In the genomic region with DNA sequence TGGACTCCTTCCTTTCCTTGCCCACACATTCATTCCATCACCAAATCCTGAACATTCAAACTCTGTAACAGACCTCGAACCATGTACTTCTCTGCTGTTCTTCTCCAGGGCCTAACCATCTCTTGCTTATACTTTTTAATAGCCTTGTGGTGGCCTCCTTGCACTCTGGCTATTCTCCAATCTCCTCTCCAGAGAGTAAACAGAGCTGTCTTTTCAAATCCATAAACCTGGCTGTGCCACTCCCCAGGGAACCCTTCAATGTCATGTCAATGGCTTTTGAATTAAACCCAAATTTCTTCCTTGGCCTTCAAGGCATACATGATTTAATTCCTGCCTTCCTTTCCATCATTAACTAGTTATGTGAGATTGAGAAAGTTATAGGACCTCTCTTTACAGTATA, we compare ENCODE assay signal across 25 cellular contexts.
A peak's percentile ranks its signal among the peaks of the same experiment; 100 is the strongest.
DNase-seq lines count a peak whose midpoint lies in the region; ATAC-seq and TF ChIP-seq lines count a peak whose summit lies in the region.
"Had no signal": no experiment of that assay in that cellular context is flagged by ENCODE, and none has a peak within 500 bp of the region (broad histone marks: within the 10 kb centered on the region; RNA-seq: fewer than 3 reads in every experiment).

No MANE protein-coding gene starts in this region.

- H3K36me3 Mint-ChIP-seq in activated naive CD4-positive, alpha-beta T cell treated with anti-CD3 and anti-CD28 coated beads, Interleukin-2, amount 50 U/mL, for 72 hours, result no peaks in the 10 kb centered on the region
- H3K36me3 Mint-ChIP-seq in activated naive CD4-positive, alpha-beta T cell treated with anti-CD3 and anti-CD28 coated beads for 36 hours (ENCODE audit: low read depth), result no peaks in the 10 kb centered on the region
- H3K36me3 Mint-ChIP-seq: CD14-positive monocyte had no signal

- H3K9me3 ChIP-seq in esophagus muscularis mucosa, result no peaks in the 10 kb centered on the region
- H3K9me3 ChIP-seq: adrenal gland, esophagus squamous epithelium, gastrocnemius medialis, neutrophil, psoas muscle, upper lobe of left lung had no signal

- WGBS in esophagus muscularis mucosa, result 81% methylated on average over 1 of the region's 1 CpG

- no peak for ATAC-seq in activated naive CD4-positive, alpha-beta T cell treated with anti-CD3 and anti-CD28 coated beads, Interleukin-2, amount 50 U/mL, for 72 hours
- ATAC-seq: gastrocnemius medialis, psoas muscle had no signal

- no peak overlapping the region for H3K4me3 ChIP-seq in esophagus muscularis mucosa
- H3K4me3 ChIP-seq: adrenal gland, esophagus squamous epithelium, gastrocnemius medialis, psoas muscle, upper lobe of left lung had no signal

- no peaks in the 10 kb centered on the region for H3K4me1 ChIP-seq in esophagus muscularis mucosa
- H3K4me1 ChIP-seq: adrenal gland, esophagus squamous epithelium, upper lobe of left lung had no signal

- no peaks in the 10 kb centered on the region for H3K36me3 ChIP-seq in esophagus muscularis mucosa
- H3K36me3 ChIP-seq: adrenal gland, esophagus squamous epithelium, gastrocnemius medialis, neutrophil, upper lobe of left lung had no signal

- no peak for DNase-seq in activated naive CD4-positive, alpha-beta T cell treated with anti-CD3 and anti-CD28 coated beads, Interleukin-2, amount 50 U/mL, for 72 hours (ENCODE audit: low spot score in 2 of 2)
- no peak for DNase-seq in activated naive CD4-positive, alpha-beta T cell treated with anti-CD3 and anti-CD28 coated beads for 36 hours
- DNase-seq in NCI-H146 treated with DMSO at 0.1 percent for 48 hours (lab: John Stamatoyannopoulos, UW; ENCODE audit: unreplicated experiment), result peak; percentile 35
- peak; percentile 32 for DNase-seq in NCI-H524 treated with DMSO at 0.1 percent for 48 hours (lab: John Stamatoyannopoulos, UW)
- no peak for DNase-seq in mucosa of gallbladder (ENCODE audit: low spot score)
- DNase-seq in iPS-NIHi11 (ENCODE audit: low spot score), result no peak
- DNase-seq in substantia nigra (lab: John Stamatoyannopoulos, UW), result no peak
- no peak for DNase-seq in esophagus muscularis mucosa (ENCODE audit: extremely low spot score)
- DNase-seq: activated B cell treated with CpG ODN at 0.5 μM for 24 hours; activated CD4-positive, alpha-beta memory T cell treated with anti-CD3 and anti-CD28 coated beads, Interleukin-2, amount 10 ng/mL, durations not matched to agents 7 days and 5 days; activated effector memory CD4-positive, alpha-beta T cell treated with anti-CD3 and anti-CD28 coated beads, Interleukin-2, amount 50 U/mL, for 16 hours; adrenal gland; effector memory CD4-positive, alpha-beta T cell; esophagus squamous epithelium; gastrocnemius medialis; HCEC 1CT; hypothalamus; islet precursor cell; KG1; MV-4-11; psoas muscle; T-helper 9 cell; upper lobe of left lung had no signal

- CTCF ChIA-PET in activated naive CD4-positive, alpha-beta T cell treated with anti-CD3 and anti-CD28 coated beads for 36 hours (lab: Charles Lee), result interaction anchor here (0.7 kb wide), 1 partner anchor 666 kb away, joined by 4 read pairs; no protein-coding TSS in a partner anchor

- peak overlapping the region; percentile 18 to 69 for H3K27ac Mint-ChIP-seq in activated naive CD4-positive, alpha-beta T cell treated with anti-CD3 and anti-CD28 coated beads, Interleukin-2, amount 50 U/mL, for 72 hours
- no peak overlapping the region for H3K27ac Mint-ChIP-seq in activated naive CD4-positive, alpha-beta T cell treated with anti-CD3 and anti-CD28 coated beads for 36 hours
- H3K27ac Mint-ChIP-seq: activated B cell treated with CpG ODN at 0.5 μM for 24 hours; activated CD4-positive, alpha-beta memory T cell treated with anti-CD3 and anti-CD28 coated beads, Interleukin-2, amount 10 ng/mL, durations not matched to agents 7 days and 5 days; CD14-positive monocyte had no signal

- H3K9me3 Mint-ChIP-seq in activated naive CD4-positive, alpha-beta T cell treated with anti-CD3 and anti-CD28 coated beads, Interleukin-2, amount 50 U/mL, for 72 hours, result peaks cover 0 to under 1% of the 10 kb centered on the region in 2 donors
- no peaks in the 10 kb centered on the region for H3K9me3 Mint-ChIP-seq in activated naive CD4-positive, alpha-beta T cell treated with anti-CD3 and anti-CD28 coated beads for 36 hours
- H3K9me3 Mint-ChIP-seq: activated B cell treated with CpG ODN at 0.5 μM for 24 hours; activated CD4-positive, alpha-beta memory T cell treated with anti-CD3 and anti-CD28 coated beads, Interleukin-2, amount 10 ng/mL, durations not matched to agents 7 days and 5 days had no signal

- TF ChIP-seq EP300 in esophagus muscularis mucosa (IDR thresholded peaks at IDR 0.05), result no peak

- intact Hi-C loops in activated naive CD4-positive, alpha-beta T cell treated with anti-CD3 and anti-CD28 coated beads for 36 hours (cut with micrococcal nuclease), result no loop called here
- intact Hi-C loops in esophagus muscularis mucosa (cut with DNase I), result no loop called here

- TF ChIP-seq CTCF in esophagus muscularis mucosa (IDR thresholded peaks at IDR 0.05), result no peak

- peaks cover 24% of the 10 kb centered on the region for H3K4me1 Mint-ChIP-seq in activated naive CD4-positive, alpha-beta T cell treated with anti-CD3 and anti-CD28 coated beads for 36 hours (ENCODE audit: low read depth)
- H3K4me1 Mint-ChIP-seq: activated B cell treated with CpG ODN at 0.5 μM for 24 hours, CD14-positive monocyte had no signal

- TF ChIP-seq POLR2A in esophagus muscularis mucosa (IDR thresholded peaks at IDR 0.05; ENCODE audit: low read depth), result no peak

- H3K27me3 ChIP-seq in esophagus muscularis mucosa, result no peaks in the 10 kb centered on the region
- H3K27me3 ChIP-seq: adrenal gland, esophagus squamous epithelium, gastrocnemius medialis, neutrophil, upper lobe of left lung had no signal

- H3K27me3 Mint-ChIP-seq in activated naive CD4-positive, alpha-beta T cell treated with anti-CD3 and anti-CD28 coated beads for 36 hours (ENCODE audit: low read depth), result no peaks in the 10 kb centered on the region
- H3K27me3 Mint-ChIP-seq: activated B cell treated with CpG ODN at 0.5 μM for 24 hours; activated CD4-positive, alpha-beta memory T cell treated with anti-CD3 and anti-CD28 coated beads, Interleukin-2, amount 10 ng/mL, durations not matched to agents 7 days and 5 days had no signal

- H3K27ac ChIP-seq in substantia nigra (ENCODE audit: low read depth, low read length, poor library complexity, severe bottlenecking) (no peak overlapping the region), esophagus muscularis mucosa (replicated peaks in 1 of 4) (no peak overlapping the region)
- H3K27ac ChIP-seq: adrenal gland, esophagus squamous epithelium, gastrocnemius medialis, neutrophil, psoas muscle, upper lobe of left lung had no signal

- no peak overlapping the region for H3K4me3 Mint-ChIP-seq in activated naive CD4-positive, alpha-beta T cell treated with anti-CD3 and anti-CD28 coated beads for 36 hours
- H3K4me3 Mint-ChIP-seq: activated B cell treated with CpG ODN at 0.5 μM for 24 hours; activated CD4-positive, alpha-beta memory T cell treated with anti-CD3 and anti-CD28 coated beads, Interleukin-2, amount 10 ng/mL, durations not matched to agents 7 days and 5 days; CD14-positive monocyte had no signal

Comparison
In these comparisons a context has a peak if more than half of its experiments do, and no peak if none do; other contexts are left out.
1. DNase-seq: peak in NCI-H146 treated with DMSO at 0.1 percent for 48 hours (single experiment) and NCI-H524 treated with DMSO at 0.1 percent for 48 hours (single experiment); none in activated naive CD4-positive, alpha-beta T cell treated with anti-CD3 and anti-CD28 coated beads, Interleukin-2, amount 50 U/mL, for 72 hours (0 of 2), activated naive CD4-positive, alpha-beta T cell treated with anti-CD3 and anti-CD28 coated beads for 36 hours (single experiment), mucosa of gallbladder (single experiment), iPS-NIHi11 (single experiment), substantia nigra (0 of 49) and esophagus muscularis mucosa (single experiment).